In genomic region chr5:19319252-19319651, GRCh38 we compare ENCODE assay signal across 1 cellular context.
TF ChIP-seq lines count a peak whose summit lies in the region.

No MANE protein-coding gene starts in this region.

TF ChIP-seq in WTC11, 78 proteins besides CTCF, POLR2A, EP300 and RAD21 (continued from another document):
- TF ChIP-seq ZMAT4 (CRISPR knock-in tag; IDR thresholded peaks at IDR 0.05) (no peak), TEAD1 (CRISPR knock-in tag; IDR thresholded peaks at IDR 0.05) (no peak), USF1 (CRISPR knock-in tag; IDR thresholded peaks at IDR 0.05) (no peak), SMAD3 (CRISPR knock-in tag; IDR thresholded peaks at IDR 0.05; ENCODE audit: borderline replicate concordance) (no peak), ZNF396 (CRISPR knock-in tag; IDR thresholded peaks at IDR 0.05; ENCODE audit: borderline replicate concordance) (no peak), NFYB (CRISPR knock-in tag; conservative IDR thresholded peaks at IDR 0.05; ENCODE audit: low read depth) (no peak), ZNF425 (CRISPR knock-in tag; conservative IDR thresholded peaks at IDR 0.05) (no peak)
TF ChIP-seq in WTC11: peak in this region for 0.
